Comparison of ENCODE assay signal across 13 cellular contexts in the genomic region with DNA sequence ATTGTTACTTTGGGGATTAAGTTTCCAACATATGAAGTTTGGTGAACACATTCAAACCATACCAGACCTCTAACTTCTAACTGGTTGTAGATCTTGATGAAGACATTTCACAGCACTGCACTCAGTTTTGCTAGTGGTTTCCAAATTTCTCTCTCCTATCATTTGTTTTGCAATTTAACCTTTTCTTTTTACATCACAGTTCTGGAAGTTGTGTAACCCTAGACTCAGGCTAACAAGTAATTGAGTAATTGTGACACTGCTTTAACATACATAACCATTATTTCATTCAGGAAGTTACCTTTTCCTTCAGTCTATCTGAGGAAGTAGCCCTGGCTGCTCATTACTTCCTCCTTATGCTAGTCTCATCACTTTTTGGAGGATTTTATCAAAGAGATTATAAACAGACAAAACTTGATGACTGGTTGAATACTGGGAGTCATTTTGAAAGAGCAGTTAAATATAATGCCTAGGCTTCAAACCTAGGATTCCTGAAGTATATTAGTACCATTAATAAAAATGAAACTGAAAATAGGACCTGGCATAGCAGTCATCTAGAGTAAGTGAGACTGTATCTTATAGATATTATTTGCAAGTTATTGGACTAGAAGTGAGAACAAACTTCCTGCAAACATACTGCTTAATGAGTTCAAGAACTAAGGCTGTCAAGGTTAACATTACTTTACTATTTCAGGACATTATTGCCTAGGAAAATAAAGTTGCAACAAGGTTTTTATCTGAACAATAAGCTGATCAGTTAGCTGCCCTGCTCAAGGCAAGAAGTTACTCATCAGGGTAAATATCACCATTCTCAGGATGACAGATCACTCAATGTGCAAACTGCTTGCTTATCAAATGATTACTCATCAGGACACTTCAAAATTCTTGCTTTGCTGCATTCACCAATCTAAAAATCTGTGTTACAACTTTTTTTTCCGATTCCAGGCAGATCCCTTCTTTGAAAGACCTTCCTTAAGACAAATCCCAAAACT. TPM values are rescaled to one million over a fixed set of nuclear protein-coding genes. Genes with fewer than 3 reads are reported as not detected.
DNase-seq lines count a peak whose midpoint lies in the region; ATAC-seq and TF ChIP-seq lines count a peak whose summit lies in the region.
"Had no signal": no experiment of that assay in that cellular context is flagged by ENCODE, and none has a peak within 500 bp of the region (broad histone marks: within the 10 kb centered on the region; RNA-seq: fewer than 3 reads in every experiment).

No MANE protein-coding gene starts in this region.

- peaks cover 0 to 2% of the 10 kb centered on the region in 2 donors for H3K27me3 Mint-ChIP-seq in natural killer cell treated with Interleukin-12 subunit alpha and Interleukin-12 subunit beta and Interleukin-15 and Interleukin-18, amount 100 ng/mL, for 72 hours
- H3K27me3 Mint-ChIP-seq in natural killer cell (ENCODE audit: low read depth in 2 of 2) = no peaks in the 10 kb centered on the region

- H3K27me3 ChIP-seq in RWPE2 (ENCODE audit: insufficient read depth, poor library complexity, severe bottlenecking) = no peaks in the 10 kb centered on the region
- H3K27me3 ChIP-seq: BE2C had no signal

- H3K27ac Mint-ChIP-seq in natural killer cell treated with Interleukin-12 subunit alpha and Interleukin-12 subunit beta and Interleukin-15 and Interleukin-18, amount 100 ng/mL, for 72 hours = peak overlapping the region; percentile 27 to 86
- H3K27ac Mint-ChIP-seq in natural killer cell = no peak overlapping the region

- peak overlapping the region; percentile 65 for H3K4me3 Mint-ChIP-seq in natural killer cell treated with Interleukin-12 subunit alpha and Interleukin-12 subunit beta and Interleukin-15 and Interleukin-18, amount 100 ng/mL, for 72 hours
- H3K4me3 Mint-ChIP-seq in natural killer cell = no peak overlapping the region

- no peaks in the 10 kb centered on the region for H3K36me3 ChIP-seq in RWPE2 (ENCODE audit: low read depth)
- H3K36me3 ChIP-seq: BE2C had no signal

- peak; percentile 67 to 83 for ATAC-seq in natural killer cell treated with Interleukin-12 subunit alpha and Interleukin-12 subunit beta and Interleukin-15 and Interleukin-18, amount 100 ng/mL, for 72 hours
- ATAC-seq in natural killer cell = no peak
- ATAC-seq in HG03064 (IDR thresholded peaks at IDR 0.05; ENCODE audit: low read depth, unreplicated experiment) = peak; percentile 45
- peak; percentile 72 for ATAC-seq in RWPE2 (ENCODE audit: low read depth)
- no peak for ATAC-seq in left cardiac atrium

- H3K4me1 Mint-ChIP-seq in natural killer cell treated with Interleukin-12 subunit alpha and Interleukin-12 subunit beta and Interleukin-15 and Interleukin-18, amount 100 ng/mL, for 72 hours (ENCODE audit: low read depth in 2 of 2) = peaks cover 3 to 15% of the 10 kb centered on the region in 2 donors
- H3K4me1 Mint-ChIP-seq in natural killer cell = no peaks in the 10 kb centered on the region

- TF ChIP-seq CTCF in natural killer cell (IDR thresholded peaks at IDR 0.05) (no peak), RWPE2 (IDR thresholded peaks at IDR 0.05; ENCODE audit: poor library complexity, severe bottlenecking) (no peak)

- H3K27ac ChIP-seq in RWPE2 (ENCODE audit: poor library complexity, severe bottlenecking) = no peak overlapping the region

- H3K4me3 ChIP-seq in RWPE2 (ENCODE audit: severe bottlenecking) = no peak overlapping the region

- no peaks in the 10 kb centered on the region for H3K9me3 ChIP-seq in RWPE2 (ENCODE audit: severe bottlenecking)
- H3K9me3 ChIP-seq: BE2C had no signal

- no peak for DNase-seq in natural killer cell treated with Interleukin-12 subunit alpha and Interleukin-12 subunit beta and Interleukin-15 and Interleukin-18, amount 100 ng/mL, for 72 hours (ENCODE audit: low spot score)
- no peak for DNase-seq in natural killer cell
- no peak for DNase-seq in RWPE2 (ENCODE audit: low spot score)
- DNase-seq in NCI-H524 (lab: John Stamatoyannopoulos, UW) = no peak
- DNase-seq in dedifferentiated amniotic fluid mesenchymal stem cell (ENCODE audit: extremely low spot score) = no peak
- no peak for DNase-seq in left cardiac atrium
- DNase-seq in glomerular visceral epithelial cell (ENCODE audit: extremely low spot score) = no peak
- DNase-seq: activated CD4-positive, alpha-beta T cell treated with anti-CD3 and anti-CD28 coated beads for 48 hours; BE2C; effector memory CD4-positive, alpha-beta T cell; NCI-H2107 had no signal

- intact Hi-C loops in natural killer cell (cut with micrococcal nuclease) = no loop called here
- intact Hi-C loops in left cardiac atrium (cut with DNase I) = no loop called here

- no peaks in the 10 kb centered on the region for H3K9me3 Mint-ChIP-seq in natural killer cell treated with Interleukin-12 subunit alpha and Interleukin-12 subunit beta and Interleukin-15 and Interleukin-18, amount 100 ng/mL, for 72 hours
- H3K9me3 Mint-ChIP-seq in natural killer cell = no peaks in the 10 kb centered on the region

- H3K36me3 Mint-ChIP-seq in natural killer cell treated with Interleukin-12 subunit alpha and Interleukin-12 subunit beta and Interleukin-15 and Interleukin-18, amount 100 ng/mL, for 72 hours = no peaks in the 10 kb centered on the region
- no peaks in the 10 kb centered on the region for H3K36me3 Mint-ChIP-seq in natural killer cell

- no peaks in the 10 kb centered on the region for H3K4me1 ChIP-seq in RWPE2 (ENCODE audit: insufficient read depth, poor library complexity, severe bottlenecking)
- H3K4me1 ChIP-seq: BE2C had no signal

RNA-seq across cellular contexts. Expression of gene TEX13C, which starts 25.6 kb away (rescaled TPM):
- total RNA-seq in natural killer cell treated with Interleukin-12 subunit alpha and Interleukin-12 subunit beta and Interleukin-15 and Interleukin-18, amount 100 ng/mL, for 72 hours = not detected
- total RNA-seq in natural killer cell (not detected), left cardiac atrium (not detected)
- total RNA-seq: lung microvascular endothelial cell had no signal

Comparison
In these comparisons a context has a peak if more than half of its experiments do, and no peak if none do; other contexts are left out.
1. ATAC-seq: peak in natural killer cell treated with Interleukin-12 subunit alpha and Interleukin-12 subunit beta and Interleukin-15 and Interleukin-18, amount 100 ng/mL, for 72 hours (2 of 2), HG03064 (single experiment) and RWPE2 (single experiment); none in natural killer cell (0 of 3) and left cardiac atrium (0 of 2).
2. H3K27ac Mint-ChIP-seq: peak in natural killer cell treated with Interleukin-12 subunit alpha and Interleukin-12 subunit beta and Interleukin-15 and Interleukin-18, amount 100 ng/mL, for 72 hours (2 of 2); none in natural killer cell (0 of 2).